In the genomic region with DNA sequence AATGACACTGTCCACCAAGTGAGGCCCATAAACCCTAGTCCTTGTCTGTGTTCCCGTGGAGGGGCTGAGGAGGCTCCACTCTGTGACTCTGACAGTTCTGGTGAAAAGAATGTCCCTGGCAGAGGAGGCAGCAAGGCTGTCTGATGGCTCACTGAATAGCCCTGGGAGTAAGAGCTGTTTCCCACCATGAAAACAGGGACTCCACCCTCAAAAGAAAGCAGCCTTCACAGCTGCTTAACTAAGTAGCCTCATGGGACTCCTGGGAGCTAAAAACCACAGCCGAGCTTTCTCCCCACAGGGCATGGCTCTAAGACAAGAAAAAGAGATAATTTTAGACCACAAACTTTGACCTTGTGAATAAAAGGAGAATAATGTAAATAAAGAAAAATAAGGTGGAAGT, we compare ENCODE assay signal across 10 cellular contexts.
A peak's percentile ranks its signal among the peaks of the same experiment; 100 is the strongest.
DNase-seq lines count a peak whose midpoint lies in the region; ATAC-seq, FAIRE-seq and TF ChIP-seq lines count a peak whose summit lies in the region.
"Had no signal": no experiment of that assay in that cellular context is flagged by ENCODE, and none has a peak within 500 bp of the region (broad histone marks: within the 10 kb centered on the region; RNA-seq: fewer than 3 reads in every experiment).

No MANE protein-coding gene starts in this region.

- H3K4me2 ChIP-seq in HepG2 (ENCODE audit: low read depth, low read length), result no peak overlapping the region

- H2AFZ ChIP-seq in HepG2 (ENCODE audit: low read length), result no peak overlapping the region

- 2% methylated on average over 2 of the region's 2 CpGs for WGBS in HepG2 (ENCODE audit: low lambda C conversion rate)

- no peak for TF ChIP-seq RAD21 in HepG2 (CRISPR knock-in tag; IDR thresholded peaks at IDR 0.05)

- H4K20me1 ChIP-seq in HepG2 (ENCODE audit: insufficient read depth, low read length), result no peaks in the 10 kb centered on the region

- no peaks in the 10 kb centered on the region for H3K27me3 ChIP-seq in breast epithelium
- H3K27me3 ChIP-seq in HepG2 (ENCODE audit: control insufficient read depth in 1 of 2, insufficient read depth in 2 of 2, low read length in 2 of 2), result peaks cover 0 to 6% of the 10 kb centered on the region in 2 experiments; a peak in 1 of 5 replicates
- H3K27me3 ChIP-seq in CD8-positive, alpha-beta memory T cell (ENCODE audit: insufficient read depth, low read length, poor library complexity, severe bottlenecking), result no peaks in the 10 kb centered on the region

- no peaks in the 10 kb centered on the region for H3K36me3 ChIP-seq in breast epithelium
- no peaks in the 10 kb centered on the region for H3K36me3 ChIP-seq in HepG2 (replicated peaks in 1 of 2; ENCODE audit: control insufficient read depth in 1 of 2, insufficient read depth in 2 of 2, low read length in 2 of 2)
- H3K36me3 ChIP-seq in CD8-positive, alpha-beta memory T cell (ENCODE audit: insufficient read depth, low read length), result no peaks in the 10 kb centered on the region

- H3K27ac Mint-ChIP-seq in MCF 10A (ENCODE audit: low read depth, unreplicated experiment), result no peak overlapping the region
- no peak overlapping the region for H3K27ac Mint-ChIP-seq in activated CD8-positive, alpha-beta T cell treated with anti-CD3 and anti-CD28 coated beads, Interleukin-2, amount 10 ng/mL, durations not matched to agents 7 days and 5 days
- H3K27ac Mint-ChIP-seq in CD8-positive, alpha-beta memory T cell, result no peak overlapping the region
- H3K27ac Mint-ChIP-seq: type B pancreatic cell had no signal

- no peaks in the 10 kb centered on the region for H3K36me3 Mint-ChIP-seq in MCF 10A (ENCODE audit: insufficient read depth, unreplicated experiment)
- H3K36me3 Mint-ChIP-seq in activated CD8-positive, alpha-beta T cell treated with anti-CD3 and anti-CD28 coated beads, Interleukin-2, amount 10 ng/mL, durations not matched to agents 7 days and 5 days (ENCODE audit: low read depth), result no peaks in the 10 kb centered on the region
- no peaks in the 10 kb centered on the region for H3K36me3 Mint-ChIP-seq in CD8-positive, alpha-beta memory T cell
- H3K36me3 Mint-ChIP-seq: type B pancreatic cell had no signal

- in situ Hi-C loops in HepG2 (cut with HindIII; ENCODE audit: extremely low pct_ligation_motif_present, low pct_unique_long_range_greater_than_20kb), result no loop called here

- DNase-seq in MCF 10A (ENCODE audit: unreplicated experiment) (peak; percentile 55), breast epithelium (ENCODE audit: low spot score in 2 of 2) (no peak), fibroblast of mammary gland (ENCODE audit: low read depth) (peak; percentile 92), HepG2 (ENCODE audit: low spot score) (no peak)
- no peak for DNase-seq in activated CD8-positive, alpha-beta T cell treated with anti-CD3 and anti-CD28 coated beads, Interleukin-2, amount 10 ng/mL, durations not matched to agents 7 days and 5 days
- DNase-seq in CD8-positive, alpha-beta memory T cell, result no peak
- no peak for DNase-seq in activated CD4-positive, alpha-beta T cell treated with anti-CD3 and anti-CD28 coated beads for 1 hour
- DNase-seq: NCI-H1092 had no signal

- TF ChIP-seq POLR2A in breast epithelium (IDR thresholded peaks at IDR 0.05), result no peak
- TF ChIP-seq POLR2A in HepG2 (IDR thresholded peaks at IDR 0.05; ENCODE audit: insufficient read depth in 1 of 2, low read depth in 2 of 2, low read length in 2 of 2), result no peak

- peaks cover 5% of the 10 kb centered on the region for H3K4me1 Mint-ChIP-seq in MCF 10A (ENCODE audit: insufficient read depth, unreplicated experiment)
- peaks cover 8% of the 10 kb centered on the region for H3K4me1 Mint-ChIP-seq in activated CD8-positive, alpha-beta T cell treated with anti-CD3 and anti-CD28 coated beads, Interleukin-2, amount 10 ng/mL, durations not matched to agents 7 days and 5 days (ENCODE audit: low read depth)
- peaks cover 0 to 11% (median 0%) of the 10 kb centered on the region in 3 donors for H3K4me1 Mint-ChIP-seq in CD8-positive, alpha-beta memory T cell

- no peaks in the 10 kb centered on the region for H3K79me2 ChIP-seq in HepG2 (ENCODE audit: insufficient read depth, low read length)

- no peak overlapping the region for H3K9ac ChIP-seq in HepG2 (ENCODE audit: insufficient read depth, low read depth, low read length)

- no peak for TF ChIP-seq CTCF in MCF 10A (IDR thresholded peaks at IDR 0.05; ENCODE audit: unreplicated experiment)
- no peak for TF ChIP-seq CTCF in breast epithelium (IDR thresholded peaks at IDR 0.05)
- TF ChIP-seq CTCF in fibroblast of mammary gland (conservative IDR thresholded peaks at IDR 0.05; ENCODE audit: control insufficient read depth, insufficient read depth, low read depth, low read length), result no peak
- TF ChIP-seq CTCF in HepG2 (CRISPR knock-in tag; IDR thresholded peaks at IDR 0.05), result no peak

- intact Hi-C loops in MCF 10A (cut with micrococcal nuclease) (no loop called here), breast epithelium (cut with DNase I; ENCODE audit: low total_unique reads) (no loop called here), HepG2 (cut with micrococcal nuclease; ENCODE audit: unreplicated experiment) (no loop called here)

- H3K9me3 Mint-ChIP-seq in MCF 10A (ENCODE audit: unreplicated experiment), result no peaks in the 10 kb centered on the region
- no peaks in the 10 kb centered on the region for H3K9me3 Mint-ChIP-seq in activated CD8-positive, alpha-beta T cell treated with anti-CD3 and anti-CD28 coated beads, Interleukin-2, amount 10 ng/mL, durations not matched to agents 7 days and 5 days (ENCODE audit: insufficient read depth)
- no peaks in the 10 kb centered on the region for H3K9me3 Mint-ChIP-seq in CD8-positive, alpha-beta memory T cell
- H3K9me3 Mint-ChIP-seq: type B pancreatic cell had no signal

- H3K4me3 Mint-ChIP-seq in MCF 10A (ENCODE audit: unreplicated experiment), result no peak overlapping the region
- H3K4me3 Mint-ChIP-seq in activated CD8-positive, alpha-beta T cell treated with anti-CD3 and anti-CD28 coated beads, Interleukin-2, amount 10 ng/mL, durations not matched to agents 7 days and 5 days, result no peak overlapping the region
- H3K4me3 Mint-ChIP-seq in CD8-positive, alpha-beta memory T cell, result no peak overlapping the region
- H3K4me3 Mint-ChIP-seq: type B pancreatic cell had no signal

- POLR2A ChIA-PET in MCF 10A (lab: Yijun Ruan, JAX) (interaction anchor here (1.5 kb wide), 1 partner anchor 9 kb away, joined by 3 read pairs; no protein-coding TSS in a partner anchor), HepG2 (lab: Yijun Ruan, JAX) (no interaction called here)
- POLR2A ChIA-PET in activated CD8-positive, alpha-beta T cell treated with anti-CD3 and anti-CD28 coated beads, Interleukin-2, amount 10 ng/mL, durations not matched to agents 7 days and 5 days (lab: Charles Lee), result no interaction called here
- POLR2A ChIA-PET in CD8-positive, alpha-beta memory T cell (lab: Charles Lee), result no interaction called here

- CTCF ChIA-PET in MCF 10A (lab: Yijun Ruan, JAX) (interaction anchor here (0.7 to 4.6 kb wide), 3 partner anchors 13 to 40 kb away, joined by 3 to 27 read pairs (median 3); no protein-coding TSS in a partner anchor), HepG2 (lab: Yijun Ruan, JAX; ENCODE audit: low intra/inter-chr PET ratio, low total read pairs) (no interaction called here)
- CTCF ChIA-PET in activated CD8-positive, alpha-beta T cell treated with anti-CD3 and anti-CD28 coated beads, Interleukin-2, amount 10 ng/mL, durations not matched to agents 7 days and 5 days (lab: Charles Lee), result interaction anchor here (4.5 kb wide), 1 partner anchor 14 kb away, joined by 23 read pairs; no protein-coding TSS in a partner anchor
- CTCF ChIA-PET in CD8-positive, alpha-beta memory T cell (lab: Charles Lee), result no interaction called here

- H3K27me3 Mint-ChIP-seq in MCF 10A (ENCODE audit: insufficient read depth, unreplicated experiment), result no peaks in the 10 kb centered on the region
- H3K27me3 Mint-ChIP-seq in activated CD8-positive, alpha-beta T cell treated with anti-CD3 and anti-CD28 coated beads, Interleukin-2, amount 10 ng/mL, durations not matched to agents 7 days and 5 days (ENCODE audit: low read depth), result peaks cover 18% of the 10 kb centered on the region
- H3K27me3 Mint-ChIP-seq in CD8-positive, alpha-beta memory T cell, result peaks cover 0 to 7% of the 10 kb centered on the region in 2 donors
- H3K27me3 Mint-ChIP-seq: type B pancreatic cell had no signal

- H3K27ac ChIP-seq in breast epithelium, result peak overlapping the region in 1 of 2 donors; percentile 15
- no peak overlapping the region for H3K27ac ChIP-seq in HepG2 (ENCODE audit: extremely low read length, insufficient read depth, low read length)
- no peak overlapping the region for H3K27ac ChIP-seq in CD8-positive, alpha-beta memory T cell (ENCODE audit: low read depth, low read length)

- FAIRE-seq in HepG2 (lab: Jason Lieb, UNC), result no peak

- BruUV-seq in MCF 10A (replicated peaks; lab: Mats Ljungman, UMichigan), result no TSS peak
- BruUV-seq in HepG2 (replicated peaks; lab: Mats Ljungman, UMichigan), result no TSS peak

- ATAC-seq in HG03565 (IDR thresholded peaks at IDR 0.05; ENCODE audit: unreplicated experiment) (peak; percentile 50), HepG2 (no peak)
- ATAC-seq in activated CD8-positive, alpha-beta T cell treated with anti-CD3 and anti-CD28 coated beads, Interleukin-2, amount 10 ng/mL, durations not matched to agents 7 days and 5 days, result no peak

- TF ChIP-seq EP300 in HepG2 (IDR thresholded peaks at IDR 0.05; ENCODE audit: low read depth in 2 of 2, low read length in 2 of 2) (no peak), HepG2 (CRISPR knock-in tag; IDR thresholded peaks at IDR 0.05; ENCODE audit: borderline replicate concordance) (no peak)

- no peak overlapping the region for H3K4me3 ChIP-seq in breast epithelium
- H3K4me3 ChIP-seq in fibroblast of mammary gland (ENCODE audit: control insufficient read depth, low read depth, low read length), result no peak overlapping the region
- no peak overlapping the region for H3K4me3 ChIP-seq in HepG2 (replicated peaks in 1 of 3; ENCODE audit: insufficient read depth in 1 of 3, low read depth in 2 of 3, low read length in 3 of 3)
- H3K4me3 ChIP-seq in CD8-positive, alpha-beta memory T cell (ENCODE audit: low read length), result no peak overlapping the region

- no peaks in the 10 kb centered on the region for H3K4me1 ChIP-seq in breast epithelium
- H3K4me1 ChIP-seq in HepG2 (ENCODE audit: insufficient read depth, low read length), result no peaks in the 10 kb centered on the region
- H3K4me1 ChIP-seq in CD8-positive, alpha-beta memory T cell (ENCODE audit: insufficient read depth, low read length), result no peaks in the 10 kb centered on the region

- H3K9me3 ChIP-seq in breast epithelium (no peaks in the 10 kb centered on the region), HepG2 (ENCODE audit: low read length) (no peaks in the 10 kb centered on the region)
- no peaks in the 10 kb centered on the region for H3K9me3 ChIP-seq in CD8-positive, alpha-beta memory T cell (ENCODE audit: low read length)

TF ChIP-seq in HepG2, 621 proteins besides CTCF, POLR2A, EP300 and RAD21 (continues in another document):
- no peak for TF ChIP-seq KLF16 (CRISPR knock-in tag; IDR thresholded peaks at IDR 0.05)

Comparison
In these comparisons a context has a peak if more than half of its experiments do, and no peak if none do; other contexts are left out.
1. DNase-seq: peak in MCF 10A (single experiment) and fibroblast of mammary gland (single experiment); none in breast epithelium (0 of 2), HepG2 (single experiment), activated CD8-positive, alpha-beta T cell treated with anti-CD3 and anti-CD28 coated beads, Interleukin-2, amount 10 ng/mL, durations not matched to agents 7 days and 5 days (single experiment), CD8-positive, alpha-beta memory T cell (0 of 5) and activated CD4-positive, alpha-beta T cell treated with anti-CD3 and anti-CD28 coated beads for 1 hour (single experiment).
2. CTCF ChIA-PET loops: an anchor here in MCF 10A (0.7 to 4.6 kb wide) and activated CD8-positive, alpha-beta T cell treated with anti-CD3 and anti-CD28 coated beads, Interleukin-2, amount 10 ng/mL, durations not matched to agents 7 days and 5 days (4.5 kb wide); none called in HepG2 and CD8-positive, alpha-beta memory T cell.